In genomic region chr15:40845511-40846284, GRCh38 we compare ENCODE assay signal across 8 cellular contexts. TPM values are rescaled to one million over a fixed set of nuclear protein-coding genes. Genes with fewer than 3 reads are reported as not detected.
A peak's percentile ranks its signal among the peaks of the same experiment; 100 is the strongest.
DNase-seq lines count a peak whose midpoint lies in the region; TF ChIP-seq lines count a peak whose summit lies in the region.
"Had no signal": no experiment of that assay in that cellular context is flagged by ENCODE, and none has a peak within 500 bp of the region (broad histone marks: within the 10 kb centered on the region; RNA-seq: fewer than 3 reads in every experiment).

No MANE protein-coding gene starts in this region.

- TF ChIP-seq EP300 in transverse colon (IDR thresholded peaks at IDR 0.05; ENCODE audit: low read depth) = no peak

- H3K36me3 ChIP-seq in transverse colon = no peaks in the 10 kb centered on the region
- H3K36me3 ChIP-seq: cardiac muscle cell had no signal

- H3K27ac Mint-ChIP-seq in activated CD4-positive, alpha-beta memory T cell treated with anti-CD3 and anti-CD28 coated beads for 36 hours = no peak overlapping the region
- no peak overlapping the region for H3K27ac Mint-ChIP-seq in activated CD4-positive, alpha-beta memory T cell treated with anti-CD3 and anti-CD28 coated beads, Interleukin-2, amount 10 ng/mL, durations not matched to agents 7 days and 5 days
- peak overlapping the region; percentile 24 for H3K27ac Mint-ChIP-seq in endothelial cell (ENCODE audit: unreplicated experiment)

- no peaks in the 10 kb centered on the region for H3K9me3 Mint-ChIP-seq in activated CD4-positive, alpha-beta memory T cell treated with anti-CD3 and anti-CD28 coated beads for 36 hours
- H3K9me3 Mint-ChIP-seq in activated CD4-positive, alpha-beta memory T cell treated with anti-CD3 and anti-CD28 coated beads, Interleukin-2, amount 10 ng/mL, durations not matched to agents 7 days and 5 days = no peaks in the 10 kb centered on the region
- no peaks in the 10 kb centered on the region for H3K9me3 Mint-ChIP-seq in endothelial cell (ENCODE audit: unreplicated experiment)

- intact Hi-C loops in activated CD4-positive, alpha-beta memory T cell treated with anti-CD3 and anti-CD28 coated beads for 36 hours (cut with micrococcal nuclease) = loop anchor here (2.0 to 10.0 kb wide), 2 partner anchors 39 to 81 kb away; partner anchors contain the start of genes C15orf62, DNAJC17, GCHFR and ZFYVE19
- intact Hi-C loops in transverse colon (cut with DNase I; ENCODE audit: low total_unique reads) = no loop called here

- H3K4me1 ChIP-seq in transverse colon = peaks cover 0 to 57% (median 27%) of the 10 kb centered on the region in 4 donors

- H3K9me3 ChIP-seq in transverse colon = no peaks in the 10 kb centered on the region

- TF ChIP-seq CTCF in endothelial cell (IDR thresholded peaks at IDR 0.05; ENCODE audit: unreplicated experiment) (no peak), transverse colon (IDR thresholded peaks at IDR 0.05) (no peak)

- H3K4me3 Mint-ChIP-seq in activated CD4-positive, alpha-beta memory T cell treated with anti-CD3 and anti-CD28 coated beads for 36 hours = peak overlapping the region; percentile 83
- H3K4me3 Mint-ChIP-seq in activated CD4-positive, alpha-beta memory T cell treated with anti-CD3 and anti-CD28 coated beads, Interleukin-2, amount 10 ng/mL, durations not matched to agents 7 days and 5 days = no peak overlapping the region
- no peak overlapping the region for H3K4me3 Mint-ChIP-seq in endothelial cell (ENCODE audit: unreplicated experiment)

- DNase-seq in activated CD4-positive, alpha-beta memory T cell treated with anti-CD3 and anti-CD28 coated beads for 36 hours = no peak
- no peak for DNase-seq in activated CD4-positive, alpha-beta memory T cell treated with anti-CD3 and anti-CD28 coated beads, Interleukin-2, amount 10 ng/mL, durations not matched to agents 7 days and 5 days
- DNase-seq in endothelial cell (ENCODE audit: low spot score) (no peak), transverse colon (peak; percentile 87), DMS79 (lab: John Stamatoyannopoulos, UW) (no peak)
- no peak for DNase-seq in activated CD4-positive, alpha-beta T cell treated with anti-CD3 and anti-CD28 coated beads, Interleukin-2, amount 50 U/mL, for 4 hours
- DNase-seq: stimulated activated CD4-positive, alpha-beta T cell treated with anti-CD3 and anti-CD28 coated beads, Interleukin-4, amount 100 ng/mL, for 4 hours had no signal

- H3K4me3 ChIP-seq in transverse colon = peak overlapping the region in 3 of 4 donors; percentile 60 to 73 (median 69)

- in situ Hi-C loops in transverse colon (cut with MboI; ENCODE audit: low pct_ligation_motif_present in 1 of 4, low pct_unique_long_range_greater_than_20kb in 1 of 4, low sequenced_read_pairs in 3 of 4) = no loop called here

- POLR2A ChIA-PET in activated CD4-positive, alpha-beta memory T cell treated with anti-CD3 and anti-CD28 coated beads for 36 hours (lab: Charles Lee) = no interaction called here
- POLR2A ChIA-PET in activated CD4-positive, alpha-beta memory T cell treated with anti-CD3 and anti-CD28 coated beads, Interleukin-2, amount 10 ng/mL, durations not matched to agents 7 days and 5 days (lab: Charles Lee) = interaction anchor here (1.4 kb wide), 1 partner anchor 151 kb away, joined by 3 read pairs; no protein-coding TSS in a partner anchor

- H3K27me3 ChIP-seq in transverse colon = peaks cover 9% of the 10 kb centered on the region

- H3K27me3 Mint-ChIP-seq in activated CD4-positive, alpha-beta memory T cell treated with anti-CD3 and anti-CD28 coated beads for 36 hours = peaks cover 6% of the 10 kb centered on the region
- H3K27me3 Mint-ChIP-seq in activated CD4-positive, alpha-beta memory T cell treated with anti-CD3 and anti-CD28 coated beads, Interleukin-2, amount 10 ng/mL, durations not matched to agents 7 days and 5 days = peaks cover 30% of the 10 kb centered on the region
- H3K27me3 Mint-ChIP-seq in endothelial cell (ENCODE audit: unreplicated experiment) = peaks cover 20% of the 10 kb centered on the region

- no peaks in the 10 kb centered on the region for H3K36me3 Mint-ChIP-seq in activated CD4-positive, alpha-beta memory T cell treated with anti-CD3 and anti-CD28 coated beads for 36 hours
- H3K36me3 Mint-ChIP-seq in activated CD4-positive, alpha-beta memory T cell treated with anti-CD3 and anti-CD28 coated beads, Interleukin-2, amount 10 ng/mL, durations not matched to agents 7 days and 5 days (ENCODE audit: low read depth) = no peaks in the 10 kb centered on the region
- peaks cover 5% of the 10 kb centered on the region for H3K36me3 Mint-ChIP-seq in endothelial cell (ENCODE audit: low read depth, unreplicated experiment)

- TF ChIP-seq POLR2A in transverse colon (IDR thresholded peaks at IDR 0.05) = peak; percentile 93

- H3K27ac ChIP-seq in transverse colon = peak overlapping the region; percentile 85 to 94 (median 92)
- H3K27ac ChIP-seq: cardiac muscle cell had no signal

- CTCF ChIA-PET in activated CD4-positive, alpha-beta memory T cell treated with anti-CD3 and anti-CD28 coated beads for 36 hours (lab: Charles Lee) = interaction anchor here (1.4 to 9.8 kb wide), 3 partner anchors 12 to 49 kb away, joined by 4 to 109 read pairs (median 6); partner anchors contain the start of gene VPS18
- CTCF ChIA-PET in activated CD4-positive, alpha-beta memory T cell treated with anti-CD3 and anti-CD28 coated beads, Interleukin-2, amount 10 ng/mL, durations not matched to agents 7 days and 5 days (lab: Charles Lee) = interaction anchor here (2.5 kb wide), 1 partner anchor 13 kb away, joined by 20 read pairs; no protein-coding TSS in a partner anchor

- 35% methylated on average over 8 of the region's 8 CpGs; no CpG with 5 or more reads in 1 of the 2 donors for WGBS in transverse colon (ENCODE audit: low coverage in 1 of 2), 2 donors

- H3K4me1 Mint-ChIP-seq in activated CD4-positive, alpha-beta memory T cell treated with anti-CD3 and anti-CD28 coated beads for 36 hours (ENCODE audit: low read depth) = peaks cover 27% of the 10 kb centered on the region
- peaks cover 24% of the 10 kb centered on the region for H3K4me1 Mint-ChIP-seq in activated CD4-positive, alpha-beta memory T cell treated with anti-CD3 and anti-CD28 coated beads, Interleukin-2, amount 10 ng/mL, durations not matched to agents 7 days and 5 days
- H3K4me1 Mint-ChIP-seq in endothelial cell (ENCODE audit: unreplicated experiment) = peaks cover 26% of the 10 kb centered on the region

RNA-seq across cellular contexts. Expression of gene SPINT1, which starts 1.9 kb away (rescaled TPM):
- total RNA-seq in activated CD4-positive, alpha-beta memory T cell treated with anti-CD3 and anti-CD28 coated beads for 36 hours = 10 to 100 TPM; 11.3 to 13.1 TPM
- total RNA-seq in activated CD4-positive, alpha-beta memory T cell treated with anti-CD3 and anti-CD28 coated beads, Interleukin-2, amount 10 ng/mL, durations not matched to agents 7 days and 5 days = 1 to 10 TPM; 4.9 to 5.1 TPM
- total RNA-seq in endothelial cell (ENCODE audit: unreplicated experiment) = 28.6 TPM
- total RNA-seq in transverse colon = 100 to 1,000 TPM; 285 to 729 (median 580) TPM

RNA-seq across cellular contexts. Expression of gene PPP1R14D, which starts 17.2 kb away (rescaled TPM):
- total RNA-seq in activated CD4-positive, alpha-beta memory T cell treated with anti-CD3 and anti-CD28 coated beads for 36 hours = not detected
- not detected for total RNA-seq in activated CD4-positive, alpha-beta memory T cell treated with anti-CD3 and anti-CD28 coated beads, Interleukin-2, amount 10 ng/mL, durations not matched to agents 7 days and 5 days
- total RNA-seq in endothelial cell (ENCODE audit: unreplicated experiment) = not detected
- 100 to 1,000 TPM in 3 of 4 donors, 10 to 100 TPM in 1; 19.5 to 256 (median 144) TPM for total RNA-seq in transverse colon
- total RNA-seq: cardiac muscle cell had no signal

RNA-seq across cellular contexts. Expression of gene RHOV, which starts 28.3 kb away (rescaled TPM):
- under 1 TPM; 0.29 to 0.53 TPM for total RNA-seq in activated CD4-positive, alpha-beta memory T cell treated with anti-CD3 and anti-CD28 coated beads for 36 hours
- not detected for total RNA-seq in activated CD4-positive, alpha-beta memory T cell treated with anti-CD3 and anti-CD28 coated beads, Interleukin-2, amount 10 ng/mL, durations not matched to agents 7 days and 5 days
- total RNA-seq in endothelial cell (ENCODE audit: unreplicated experiment) (1.4 TPM), transverse colon (1 to 10 TPM; 2.7 to 6.7 (median 4.0) TPM)

RNA-seq across cellular contexts. Expression of gene DNAJC17, which starts 38.4 kb away (rescaled TPM):
- total RNA-seq in activated CD4-positive, alpha-beta memory T cell treated with anti-CD3 and anti-CD28 coated beads for 36 hours = 10 to 100 TPM; 32.5 to 34.5 TPM
- 10 to 100 TPM; 35.8 to 37.8 TPM for total RNA-seq in activated CD4-positive, alpha-beta memory T cell treated with anti-CD3 and anti-CD28 coated beads, Interleukin-2, amount 10 ng/mL, durations not matched to agents 7 days and 5 days
- total RNA-seq in endothelial cell (ENCODE audit: unreplicated experiment) (55.6 TPM), transverse colon (10 to 100 TPM in 3 of 4 donors, 1 to 10 TPM in 1; 6.0 to 56.9 (median 22.3) TPM)

RNA-seq across cellular contexts. Expression of gene ZFYVE19, which starts 38.8 kb away (rescaled TPM):
- 10 to 100 TPM; 22.8 to 26.1 TPM for total RNA-seq in activated CD4-positive, alpha-beta memory T cell treated with anti-CD3 and anti-CD28 coated beads for 36 hours
- total RNA-seq in activated CD4-positive, alpha-beta memory T cell treated with anti-CD3 and anti-CD28 coated beads, Interleukin-2, amount 10 ng/mL, durations not matched to agents 7 days and 5 days = 10 to 100 TPM; 27.2 to 29.8 TPM
- total RNA-seq in endothelial cell (ENCODE audit: unreplicated experiment) (31.5 TPM), transverse colon (10 to 100 TPM; 61.2 to 91.6 (median 69.9) TPM)

Comparison
In these comparisons a context has a peak if more than half of its experiments do, and no peak if none do; other contexts are left out.
1. RNA of gene PPP1R14D, which starts 17.2 kb away (total RNA-seq): 19.5 to 256 TPM in transverse colon; not detected in activated CD4-positive, alpha-beta memory T cell treated with anti-CD3 and anti-CD28 coated beads for 36 hours, not detected in activated CD4-positive, alpha-beta memory T cell treated with anti-CD3 and anti-CD28 coated beads, Interleukin-2, amount 10 ng/mL, durations not matched to agents 7 days and 5 days and not detected in endothelial cell (single experiment); every median in the first group is over 10 times any median in the second.